ENCODE assay signal across 12 cellular contexts in the genomic region with DNA sequence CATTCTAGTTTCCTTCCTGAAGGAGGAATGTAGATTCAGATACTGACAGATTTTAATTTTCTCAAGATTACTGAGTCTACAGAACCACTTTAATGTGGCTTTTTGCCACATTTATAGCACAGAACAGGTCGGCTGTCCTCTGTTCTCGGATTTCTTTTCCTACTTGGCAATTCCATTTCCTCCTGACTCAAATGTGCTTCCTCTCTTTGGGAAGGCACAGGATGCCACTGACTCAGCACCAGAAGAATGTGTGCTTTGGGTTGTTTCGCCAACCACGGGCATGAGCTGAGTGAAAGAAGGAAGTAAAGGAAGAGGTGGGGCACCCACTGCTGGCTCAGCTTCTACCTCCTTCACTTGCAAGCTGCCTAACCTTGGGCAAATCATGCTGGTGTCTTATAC.
DNase-seq lines count a peak whose midpoint lies in the region; ATAC-seq and TF ChIP-seq lines count a peak whose summit lies in the region.
"Had no signal": no experiment of that assay in that cellular context is flagged by ENCODE, and none has a peak within 500 bp of the region (broad histone marks: within the 10 kb centered on the region; RNA-seq: fewer than 3 reads in every experiment).

No MANE protein-coding gene starts in this region.

- no peaks in the 10 kb centered on the region for H3K9me3 ChIP-seq in SJCRH30 (replicated peaks)

- peak overlapping the region; percentile 20 for H3K27ac ChIP-seq in SJCRH30
- H3K27ac ChIP-seq: cardiac muscle cell had no signal

- H3K4me1 ChIP-seq in SJCRH30: peaks cover 11% of the 10 kb centered on the region

- no peaks in the 10 kb centered on the region for H3K36me3 ChIP-seq in SJCRH30
- H3K36me3 ChIP-seq: cardiac muscle cell had no signal

- DNase-seq in HPDE6-E6E7 (ENCODE audit: extremely low spot score) (peak; percentile 70), SJCRH30 (peak; percentile 38 to 47), fibroblast of gingiva (ENCODE audit: low read depth) (peak; percentile 68), retinal pigment epithelial cell (ENCODE audit: low read depth) (peak; percentile 78), middle frontal gyrus (ENCODE audit: extremely low spot score, low spot score) (no peak)
- no peak for DNase-seq in activated CD4-positive, alpha-beta T cell treated with anti-CD3 and anti-CD28 coated beads for 48 hours
- DNase-seq in activated naive CD4-positive, alpha-beta T cell treated with Interleukin-2 at 50 U/mL for 16 hours: no peak
- DNase-seq: activated CD4-positive, alpha-beta memory T cell treated with anti-CD3 and anti-CD28 coated beads, Interleukin-2, amount 10 ng/mL, durations not matched to agents 7 days and 5 days; NCI-H1417 treated with DMSO at 0.1 percent for 48 hours; RPMI8226 had no signal

- no peak overlapping the region for H3K4me3 ChIP-seq in SJCRH30
- no peak overlapping the region for H3K4me3 ChIP-seq in retinal pigment epithelial cell (ENCODE audit: low read length)
- H3K4me3 ChIP-seq: cardiac muscle cell had no signal

- H3K27me3 ChIP-seq in SJCRH30: no peaks in the 10 kb centered on the region
- H3K27me3 ChIP-seq: cardiac muscle cell had no signal

- peak; percentile 10 for TF ChIP-seq CTCF in retinal pigment epithelial cell (conservative IDR thresholded peaks at IDR 0.05; ENCODE audit: low read depth, low read length)

- ATAC-seq in HG02852 (IDR thresholded peaks at IDR 0.05; ENCODE audit: unreplicated experiment): no peak

Comparison
In these comparisons a context has a peak if more than half of its experiments do, and no peak if none do; other contexts are left out.
1. DNase-seq: peak in HPDE6-E6E7 (single experiment), SJCRH30 (2 of 2), fibroblast of gingiva (single experiment) and retinal pigment epithelial cell (single experiment); none in activated CD4-positive, alpha-beta T cell treated with anti-CD3 and anti-CD28 coated beads for 48 hours (single experiment), middle frontal gyrus (single experiment) and activated naive CD4-positive, alpha-beta T cell treated with Interleukin-2 at 50 U/mL for 16 hours (single experiment).